9 cellular contexts compared by ENCODE assay signal in genomic region chrX:74421181-74422028, GRCh38. TPM values are rescaled to one million over a fixed set of nuclear protein-coding genes. Genes with fewer than 3 reads are reported as not detected.
DNase-seq lines count a peak whose midpoint lies in the region; ATAC-seq and TF ChIP-seq lines count a peak whose summit lies in the region.
"Had no signal": no experiment of that assay in that cellular context is flagged by ENCODE, and none has a peak within 500 bp of the region (broad histone marks: within the 10 kb centered on the region; RNA-seq: fewer than 3 reads in every experiment).

SLC16A2 (plus strand) TSS chrX:74421493; CDS start chrX:74421638, 145 bp downstream.

- no peak for ATAC-seq in GM19455 (IDR thresholded peaks at IDR 0.05; ENCODE audit: unreplicated experiment)

- peak within 1 kb of the TSS; percentile 54 for H3K4me3 ChIP-seq in epithelial cell of esophagus (ENCODE audit: low read length)

- no peak for TF ChIP-seq CTCF in epithelial cell of esophagus (IDR thresholded peaks at IDR 0.05; ENCODE audit: insufficient read depth, low read depth, low read length, missing control alignments)

- peak; percentile 17 for DNase-seq in NCI-H2107 treated with DMSO at 0.1 percent for 48 hours (lab: John Stamatoyannopoulos, UW; ENCODE audit: unreplicated experiment)
- DNase-seq in NCI-H2107 (lab: John Stamatoyannopoulos, UW) = no peak
- DNase-seq in NCI-H2227 (lab: John Stamatoyannopoulos, UW; ENCODE audit: unreplicated experiment) = peak; percentile 73
- DNase-seq in activated CD8-positive, alpha-beta memory T cell treated with anti-CD3 and anti-CD28 coated beads, Interleukin-2, amount 50 U/mL, for 48 hours = peak; percentile 59
- DNase-seq in epithelial cell of esophagus (ENCODE audit: low read depth) = peak; percentile 68
- no peak for DNase-seq in mesenteric fat pad (ENCODE audit: low spot score)
- DNase-seq in stimulated activated naive CD4-positive, alpha-beta T cell treated with Interleukin-2 at 50 U/mL for 16 hours (lab: John Stamatoyannopoulos, UW) = peak; percentile 13

RNA-seq across cellular contexts. Expression of gene SLC16A2, which starts in this region (rescaled TPM):
- total RNA-seq in mesenteric fat pad = 13.9 TPM
- total RNA-seq: mononuclear cell had no signal

Comparison
In these comparisons a context has a peak if more than half of its experiments do, and no peak if none do; other contexts are left out.
1. DNase-seq: peak in NCI-H2107 treated with DMSO at 0.1 percent for 48 hours (single experiment), NCI-H2227 (single experiment), activated CD8-positive, alpha-beta memory T cell treated with anti-CD3 and anti-CD28 coated beads, Interleukin-2, amount 50 U/mL, for 48 hours (single experiment), epithelial cell of esophagus (single experiment) and stimulated activated naive CD4-positive, alpha-beta T cell treated with Interleukin-2 at 50 U/mL for 16 hours (single experiment); none in NCI-H2107 (single experiment) and mesenteric fat pad (single experiment).